Comparison of ENCODE assay signal across 1 cellular context in genomic region chr10:98446656-98447221, GRCh38.
TF ChIP-seq lines count a peak whose summit lies in the region.

Gene HPS1 (minus strand): TSS chr10:98446935. CDS start chr10:98443240, 3,695 bp downstream.

TF ChIP-seq in WTC11, 78 proteins besides CTCF, POLR2A, EP300 and RAD21 (continued from another document):
- peak; percentile 97 for TF ChIP-seq USF1 (CRISPR knock-in tag; IDR thresholded peaks at IDR 0.05)
- no peak for TF ChIP-seq TP53 (CRISPR knock-in tag; IDR thresholded peaks at IDR 0.05)
- TF ChIP-seq ZNF263 (CRISPR knock-in tag; IDR thresholded peaks at IDR 0.05; ENCODE audit: low read depth): no peak
- no peak for TF ChIP-seq SMAD3 (CRISPR knock-in tag; IDR thresholded peaks at IDR 0.05; ENCODE audit: borderline replicate concordance)
- no peak for TF ChIP-seq ZNF219 (CRISPR knock-in tag; IDR thresholded peaks at IDR 0.05; ENCODE audit: borderline replicate concordance)
- 0 out of 2 replicates have a peak, but pooled peaks have one; percentile 12 for TF ChIP-seq TEAD1 (CRISPR knock-in tag; IDR thresholded peaks at IDR 0.05)
- TF ChIP-seq E2F5 (CRISPR knock-in tag; IDR thresholded peaks at IDR 0.05): 0 out of 2 replicates have a peak, but pooled peaks have one; percentile 56
- peak; percentile 32; the same call in 1 of the 2 replicates for TF ChIP-seq GABPB1 (CRISPR knock-in tag; IDR thresholded peaks at IDR 0.05)
TF ChIP-seq in WTC11: peak in this region for 9.
